Comparison of ENCODE assay signal across 9 cellular contexts in the genomic region with DNA sequence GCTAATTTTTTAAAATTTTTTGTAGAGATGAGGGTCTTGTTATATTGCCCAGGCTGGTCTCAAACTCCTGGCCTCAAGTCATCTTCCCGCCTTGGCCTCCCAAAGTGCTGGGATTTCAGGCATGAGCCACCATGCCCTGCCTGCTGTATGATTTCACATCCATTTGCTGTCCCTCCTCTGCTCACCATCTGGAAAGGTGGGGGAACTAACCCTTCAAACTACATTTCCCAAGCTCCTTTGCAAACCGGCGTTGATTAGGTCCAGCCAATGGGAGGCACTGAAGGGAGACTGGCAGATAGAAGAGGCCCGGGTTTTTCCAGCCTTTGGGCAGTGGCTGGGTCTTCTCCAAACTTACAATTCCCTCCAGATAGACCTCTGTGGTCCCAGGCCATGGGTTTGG. TPM values are rescaled to one million over a fixed set of nuclear protein-coding genes. Genes with fewer than 3 reads are reported as not detected.
DNase-seq lines count a peak whose midpoint lies in the region; ATAC-seq and TF ChIP-seq lines count a peak whose summit lies in the region.
"Had no signal": no experiment of that assay in that cellular context is flagged by ENCODE, and none has a peak within 500 bp of the region (broad histone marks: within the 10 kb centered on the region; RNA-seq: fewer than 3 reads in every experiment).

No MANE protein-coding gene starts in this region.

- no peaks in the 10 kb centered on the region for H3K79me2 ChIP-seq in MM.1S (ENCODE audit: low read length)

- no peaks in the 10 kb centered on the region for H3F3A ChIP-seq in MM.1S (ENCODE audit: insufficient read depth, low read length)

- no peaks in the 10 kb centered on the region for H4K20me1 ChIP-seq in MM.1S (ENCODE audit: insufficient read depth, low read length)

- H3K27ac Mint-ChIP-seq in activated CD8-positive, alpha-beta T cell treated with anti-CD3 and anti-CD28 coated beads, Interleukin-2, amount 10 ng/mL, durations not matched to agents 7 days and 5 days = no peak overlapping the region

- H3K4me3 Mint-ChIP-seq in activated T-cell treated with anti-CD3 and anti-CD28 coated beads, Interleukin-2, amount 50 U/mL, for 4 hours = no peak overlapping the region
- H3K4me3 Mint-ChIP-seq in activated CD8-positive, alpha-beta T cell treated with anti-CD3 and anti-CD28 coated beads, Interleukin-2, amount 10 ng/mL, durations not matched to agents 7 days and 5 days = no peak overlapping the region

- H3K4me1 Mint-ChIP-seq in activated T-cell treated with anti-CD3 and anti-CD28 coated beads, Interleukin-2, amount 50 U/mL, for 4 hours (ENCODE audit: low read depth) = no peaks in the 10 kb centered on the region
- no peaks in the 10 kb centered on the region for H3K4me1 Mint-ChIP-seq in activated CD8-positive, alpha-beta T cell treated with anti-CD3 and anti-CD28 coated beads, Interleukin-2, amount 10 ng/mL, durations not matched to agents 7 days and 5 days (ENCODE audit: low read depth)

- H3K27ac ChIP-seq in MM.1S (ENCODE audit: low read length) = no peak overlapping the region

- no peak overlapping the region for H3K9ac ChIP-seq in MM.1S (ENCODE audit: low read length)

- H3K9me3 Mint-ChIP-seq in activated T-cell treated with anti-CD3 and anti-CD28 coated beads, Interleukin-2, amount 50 U/mL, for 4 hours = no peaks in the 10 kb centered on the region
- H3K9me3 Mint-ChIP-seq in activated CD8-positive, alpha-beta T cell treated with anti-CD3 and anti-CD28 coated beads, Interleukin-2, amount 10 ng/mL, durations not matched to agents 7 days and 5 days (ENCODE audit: insufficient read depth) = no peaks in the 10 kb centered on the region

- H3K36me3 Mint-ChIP-seq in activated T-cell treated with anti-CD3 and anti-CD28 coated beads, Interleukin-2, amount 50 U/mL, for 4 hours (ENCODE audit: insufficient read depth) = no peaks in the 10 kb centered on the region
- no peaks in the 10 kb centered on the region for H3K36me3 Mint-ChIP-seq in activated CD8-positive, alpha-beta T cell treated with anti-CD3 and anti-CD28 coated beads, Interleukin-2, amount 10 ng/mL, durations not matched to agents 7 days and 5 days (ENCODE audit: low read depth)

- H3K27me3 Mint-ChIP-seq in activated T-cell treated with anti-CD3 and anti-CD28 coated beads, Interleukin-2, amount 50 U/mL, for 4 hours (ENCODE audit: low read depth) = no peaks in the 10 kb centered on the region
- H3K27me3 Mint-ChIP-seq in activated CD8-positive, alpha-beta T cell treated with anti-CD3 and anti-CD28 coated beads, Interleukin-2, amount 10 ng/mL, durations not matched to agents 7 days and 5 days (ENCODE audit: low read depth) = no peaks in the 10 kb centered on the region

- no peaks in the 10 kb centered on the region for H3K9me3 ChIP-seq in MM.1S (replicated peaks; ENCODE audit: insufficient read depth, low read length)

- no peak overlapping the region for H3K4me3 ChIP-seq in MM.1S (ENCODE audit: low read length)

- CTCF ChIA-PET in activated CD8-positive, alpha-beta T cell treated with anti-CD3 and anti-CD28 coated beads, Interleukin-2, amount 10 ng/mL, durations not matched to agents 7 days and 5 days (lab: Charles Lee) = interaction anchor here (1.0 kb wide), 2 partner anchors 13 to 96 kb away, joined by 3 to 4 read pairs; a partner anchor contains a TSS

- no peak overlapping the region for H3K4me2 ChIP-seq in MM.1S (ENCODE audit: low read depth, low read length)

- ATAC-seq in activated T-cell treated with anti-CD3 and anti-CD28 coated beads, Interleukin-2, amount 50 U/mL, for 4 hours = peak; percentile 69 to 74
- ATAC-seq in activated CD8-positive, alpha-beta T cell treated with anti-CD3 and anti-CD28 coated beads, Interleukin-2, amount 10 ng/mL, durations not matched to agents 7 days and 5 days = peak; percentile 30
- ATAC-seq in left lobe of liver (peak; percentile 79), HG03460 (IDR thresholded peaks at IDR 0.05; ENCODE audit: unreplicated experiment) (no peak)

- no peaks in the 10 kb centered on the region for H3K27me3 ChIP-seq in MM.1S (replicated peaks; ENCODE audit: insufficient read depth, low read length)

- POLR2A ChIA-PET in activated CD8-positive, alpha-beta T cell treated with anti-CD3 and anti-CD28 coated beads, Interleukin-2, amount 10 ng/mL, durations not matched to agents 7 days and 5 days (lab: Charles Lee) = interaction anchor here (0.6 kb wide), 1 partner anchor 14 kb away, joined by 3 read pairs; no protein-coding TSS in a partner anchor

- H3K9me2 ChIP-seq in MM.1S (replicated peaks; ENCODE audit: insufficient read depth, low read length) = no peaks in the 10 kb centered on the region

- no peak for TF ChIP-seq CTCF in MM.1S (IDR thresholded peaks at IDR 0.05; ENCODE audit: low read length)

- no peaks in the 10 kb centered on the region for H3K36me3 ChIP-seq in MM.1S (replicated peaks; ENCODE audit: insufficient read depth, low read length)

- H3K4me1 ChIP-seq in MM.1S (ENCODE audit: low read length) = no peaks in the 10 kb centered on the region

- H2AFZ ChIP-seq in MM.1S (ENCODE audit: low read length) = 0 out of 2 replicates have a peak overlapping the region, but pooled peaks have one; percentile 3

- DNase-seq in activated T-cell treated with anti-CD3 and anti-CD28 coated beads, Interleukin-2, amount 50 U/mL, for 4 hours = no peak
- no peak for DNase-seq in activated T-cell treated with anti-CD3 and anti-CD28 coated beads, Interleukin-2, amount 50 U/mL, for 48 hours
- DNase-seq in MM.1S = peak; percentile 47
- peak; percentile 28 for DNase-seq in activated CD8-positive, alpha-beta T cell treated with anti-CD3 and anti-CD28 coated beads, Interleukin-2, amount 10 ng/mL, durations not matched to agents 7 days and 5 days
- DNase-seq in left lobe of liver (ENCODE audit: low spot score) = no peak
- no peak for DNase-seq in activated effector memory CD4-positive, alpha-beta T cell treated with Interleukin-2 at 50 U/mL for 16 hours
- no peak for DNase-seq in NK-92 treated with Interleukin-12 subunit alpha and Interleukin-12 subunit beta, amount 100 ng/mL, for 24 hours (lab: John Stamatoyannopoulos, UW)

RNA-seq across cellular contexts. Expression of a gene that starts 19.3 kb away (rescaled TPM):
- total RNA-seq in activated T-cell treated with anti-CD3 and anti-CD28 coated beads, Interleukin-2, amount 50 U/mL, for 4 hours = not detected
- total RNA-seq in activated CD8-positive, alpha-beta T cell treated with anti-CD3 and anti-CD28 coated beads, Interleukin-2, amount 10 ng/mL, durations not matched to agents 7 days and 5 days = not detected
- total RNA-seq in left lobe of liver = 0.45 TPM
- total RNA-seq: temporal lobe had no signal

RNA-seq across cellular contexts. Expression of a gene that starts 22.3 kb away (rescaled TPM):
- total RNA-seq in activated T-cell treated with anti-CD3 and anti-CD28 coated beads, Interleukin-2, amount 50 U/mL, for 4 hours = 1 to 10 TPM; 5.8 to 8.3 (median 7.3) TPM
- 1 to 10 TPM; 4.2 to 4.7 TPM for total RNA-seq in activated CD8-positive, alpha-beta T cell treated with anti-CD3 and anti-CD28 coated beads, Interleukin-2, amount 10 ng/mL, durations not matched to agents 7 days and 5 days
- 0.15 TPM for total RNA-seq in left lobe of liver

Comparison
In these comparisons a context has a peak if more than half of its experiments do, and no peak if none do; other contexts are left out.
1. DNase-seq: peak in MM.1S (single experiment) and activated CD8-positive, alpha-beta T cell treated with anti-CD3 and anti-CD28 coated beads, Interleukin-2, amount 10 ng/mL, durations not matched to agents 7 days and 5 days (single experiment); none in activated T-cell treated with anti-CD3 and anti-CD28 coated beads, Interleukin-2, amount 50 U/mL, for 4 hours (single experiment), activated T-cell treated with anti-CD3 and anti-CD28 coated beads, Interleukin-2, amount 50 U/mL, for 48 hours (0 of 2), left lobe of liver (single experiment), activated effector memory CD4-positive, alpha-beta T cell treated with Interleukin-2 at 50 U/mL for 16 hours (single experiment) and NK-92 treated with Interleukin-12 subunit alpha and Interleukin-12 subunit beta, amount 100 ng/mL, for 24 hours (single experiment).